ENCODE assay signal across 18 cellular contexts in genomic region chr4:85200106-85200505, GRCh38.
DNase-seq lines count a peak whose midpoint lies in the region; ATAC-seq, FAIRE-seq and TF ChIP-seq lines count a peak whose summit lies in the region.
"Had no signal": no experiment of that assay in that cellular context is flagged by ENCODE, and none has a peak within 500 bp of the region (broad histone marks: within the 10 kb centered on the region; RNA-seq: fewer than 3 reads in every experiment).

No MANE protein-coding gene starts in this region.

- no peaks in the 10 kb centered on the region for H3K4me1 ChIP-seq in PC-3 (ENCODE audit: insufficient read depth, low read length)
- H3K4me1 ChIP-seq: BLaER1 had no signal

- ATAC-seq in PC-3: peak; percentile 45
- ATAC-seq: CD8-positive, alpha-beta T cell had no signal

- no TSS peak for BruUV-seq in PC-3 (replicated peaks; lab: Mats Ljungman, UMichigan)

- TF ChIP-seq POLR2A in H54 (IDR thresholded peaks at IDR 0.05; ENCODE audit: low read depth, low read length): no peak

- H3K27ac ChIP-seq in PC-3 (ENCODE audit: low read length): no peak overlapping the region
- H3K27ac ChIP-seq: BLaER1 had no signal

- H3K27me3 ChIP-seq in PC-3 (ENCODE audit: low read length) (no peaks in the 10 kb centered on the region), bronchial epithelial cell (ENCODE audit: control insufficient read depth, insufficient read depth, low read length) (no peaks in the 10 kb centered on the region)
- H3K27me3 ChIP-seq: BLaER1 had no signal

- H3K9me3 ChIP-seq in PC-3 (ENCODE audit: low read length): no peaks in the 10 kb centered on the region

- DNase-seq in H54 (ENCODE audit: insufficient read length, low spot score) (no peak), PC-3 (peak; percentile 32), bronchial epithelial cell (ENCODE audit: low read depth) (peak; percentile 65), kidney tubule cell (ENCODE audit: low spot score) (peak; percentile 48), chondrocyte (ENCODE audit: low spot score) (no peak), NCI-H187 treated with DMSO at 0.1 percent for 48 hours (lab: John Stamatoyannopoulos, UW) (no peak), AG20443 (ENCODE audit: low spot score) (no peak), NCI-H524 (lab: John Stamatoyannopoulos, UW) (no peak)
- DNase-seq: CD8-positive, alpha-beta T cell; DMS79; H9; NCI-H1436; NCI-H2029 treated with DMSO at 0.1 percent for 48 hours; NCI-H2171 treated with DMSO at 0.1 percent for 48 hours; NCI-H510A treated with DMSO at 0.1 percent for 48 hours; SIG-M5 had no signal

- no peak overlapping the region for H3K9ac ChIP-seq in PC-3 (ENCODE audit: low read length)
- H3K9ac ChIP-seq: BLaER1 had no signal

- H3K4me3 ChIP-seq in PC-3 (ENCODE audit: low read length) (no peak overlapping the region), bronchial epithelial cell (ENCODE audit: low read depth, low read length) (no peak overlapping the region)
- H3K4me3 ChIP-seq: BLaER1 had no signal

- no peaks in the 10 kb centered on the region for H3K79me2 ChIP-seq in PC-3 (ENCODE audit: low read length)

- FAIRE-seq in H54 (lab: Jason Lieb, UNC) (peak; percentile 11), bronchial epithelial cell (lab: Jason Lieb, UNC) (no peak)
- FAIRE-seq: RCC 7860 had no signal

- H3K36me3 Mint-ChIP-seq in chondrocyte (ENCODE audit: low read depth): peaks cover 4% of the 10 kb centered on the region
- H3K36me3 Mint-ChIP-seq: CD8-positive, alpha-beta T cell had no signal

- no peak overlapping the region for H3K4me2 ChIP-seq in PC-3 (ENCODE audit: low read length)
- H3K4me2 ChIP-seq: BLaER1 had no signal

- TF ChIP-seq CTCF in PC-3 (conservative IDR thresholded peaks at IDR 0.05; ENCODE audit: low read depth, low read length) (no peak), bronchial epithelial cell (IDR thresholded peaks at IDR 0.05; ENCODE audit: insufficient read depth, low read length, severe bottlenecking) (no peak), chondrocyte (IDR thresholded peaks at IDR 0.05) (no peak)

- peaks cover 36% of the 10 kb centered on the region for H3K9me3 Mint-ChIP-seq in chondrocyte (ENCODE audit: low read depth)

- no peaks in the 10 kb centered on the region for H3K4me1 Mint-ChIP-seq in chondrocyte (ENCODE audit: low read depth)
- H3K4me1 Mint-ChIP-seq: H9 had no signal

- no peak overlapping the region for H3K27ac Mint-ChIP-seq in chondrocyte (ENCODE audit: unreplicated experiment)
- H3K27ac Mint-ChIP-seq: CD8-positive, alpha-beta T cell; H9 had no signal

- no peaks in the 10 kb centered on the region for H4K20me1 ChIP-seq in PC-3 (ENCODE audit: low read length)
- H4K20me1 ChIP-seq: BLaER1 had no signal

- no peaks in the 10 kb centered on the region for H3F3A ChIP-seq in PC-3 (ENCODE audit: low read length, unreplicated experiment)

- H3K4me3 Mint-ChIP-seq in chondrocyte (ENCODE audit: unreplicated experiment): no peak overlapping the region
- H3K4me3 Mint-ChIP-seq: CD8-positive, alpha-beta T cell; H9 had no signal

- CTCF ChIA-PET in PC-3 (lab: Charles Lee): no interaction called here

- no peaks in the 10 kb centered on the region for H3K36me3 ChIP-seq in PC-3 (ENCODE audit: low read depth, low read length)
- H3K36me3 ChIP-seq in bronchial epithelial cell (ENCODE audit: control insufficient read depth, insufficient read depth, low read length): no peaks in the 10 kb centered on the region
- H3K36me3 ChIP-seq: BLaER1 had no signal

- no peak overlapping the region for H2AFZ ChIP-seq in PC-3 (ENCODE audit: low read length)

- POLR2A ChIA-PET in PC-3 (lab: Charles Lee; ENCODE audit: unreplicated experiment): no interaction called here

- intact Hi-C loops in PC-3 (cut with micrococcal nuclease): no loop called here

- H3K9me2 ChIP-seq in PC-3 (replicated peaks; ENCODE audit: low read length): no peaks in the 10 kb centered on the region

- H3K27me3 Mint-ChIP-seq in chondrocyte (ENCODE audit: low read depth): peaks cover 3% of the 10 kb centered on the region

Comparison
In these comparisons a context has a peak if more than half of its experiments do, and no peak if none do; other contexts are left out.
1. DNase-seq: peak in PC-3 (single experiment), bronchial epithelial cell (single experiment) and kidney tubule cell (single experiment); none in H54 (single experiment), chondrocyte (single experiment), NCI-H187 treated with DMSO at 0.1 percent for 48 hours (single experiment), AG20443 (single experiment) and NCI-H524 (0 of 2).